13 cellular contexts compared by ENCODE assay signal in genomic region chr9:91411096-91411771, GRCh38. TPM values are rescaled to one million over a fixed set of nuclear protein-coding genes. Genes with fewer than 3 reads are reported as not detected.
A peak's percentile ranks its signal among the peaks of the same experiment; 100 is the strongest.
DNase-seq lines count a peak whose midpoint lies in the region; ATAC-seq and TF ChIP-seq lines count a peak whose summit lies in the region.
"Had no signal": no experiment of that assay in that cellular context is flagged by ENCODE, and none has a peak within 500 bp of the region (broad histone marks: within the 10 kb centered on the region; RNA-seq: fewer than 3 reads in every experiment).

No MANE protein-coding gene starts in this region.

- H2AFZ ChIP-seq in GM23248 = no peak overlapping the region
- H2AFZ ChIP-seq: GM23338 had no signal

- H3K79me2 ChIP-seq in GM23248 (ENCODE audit: insufficient read depth) = peaks cover 96% of the 10 kb centered on the region

- no peaks in the 10 kb centered on the region for H3K9me3 Mint-ChIP-seq in activated T-helper 1 cell treated with anti-CD3 and anti-CD28 coated beads, Interleukin-12 subunit alpha, Interleukin-12 subunit beta, Interleukin-2, Interleukin-4 antibody, amounts not matched to agents 30 ng/mL and 10 ng/mL and 1 ng/mL, durations not matched to agents 14 hours and 24 hours and 36 hours
- H3K9me3 Mint-ChIP-seq: GM23338; naive thymus-derived CD8-positive, alpha-beta T cell had no signal

- WGBS in GM23248 (ENCODE audit: low coverage in 1 of 2, low lambda C conversion rate in 2 of 2, missing lambda C conversion rate in 2 of 2), 2 experiments = 70% methylated on average over 5 of the region's 5 CpGs

- no peak overlapping the region for H3K9ac ChIP-seq in GM23248
- no peak overlapping the region for H3K9ac ChIP-seq in colonic mucosa (ENCODE audit: low read depth in 2 of 2, low read length in 2 of 2)

- H4K20me1 ChIP-seq in GM23248 (ENCODE audit: insufficient read depth) = no peaks in the 10 kb centered on the region; the same call in 1 of the 2 replicates

- peaks cover 61% of the 10 kb centered on the region for H3K4me1 Mint-ChIP-seq in activated T-helper 1 cell treated with anti-CD3 and anti-CD28 coated beads, Interleukin-12 subunit alpha, Interleukin-12 subunit beta, Interleukin-2, Interleukin-4 antibody, amounts not matched to agents 30 ng/mL and 10 ng/mL and 1 ng/mL, durations not matched to agents 14 hours and 24 hours and 36 hours (ENCODE audit: low read depth)
- H3K4me1 Mint-ChIP-seq: GM23338 had no signal

- H3K36me3 ChIP-seq in GM23248 (ENCODE audit: low read depth) (peaks cover 23% of the 10 kb centered on the region), mucosa of descending colon (ENCODE audit: low read depth) (no peaks in the 10 kb centered on the region), colonic mucosa (no peaks in the 10 kb centered on the region)

- H3K4me3 ChIP-seq in GM23248 (no peak overlapping the region), mucosa of descending colon (no peak overlapping the region), colonic mucosa (no peak overlapping the region)
- H3K4me3 ChIP-seq: GM23338 had no signal

- no peak overlapping the region for H3K4me3 Mint-ChIP-seq in activated T-helper 1 cell treated with anti-CD3 and anti-CD28 coated beads, Interleukin-12 subunit alpha, Interleukin-12 subunit beta, Interleukin-2, Interleukin-4 antibody, amounts not matched to agents 30 ng/mL and 10 ng/mL and 1 ng/mL, durations not matched to agents 14 hours and 24 hours and 36 hours
- H3K4me3 Mint-ChIP-seq: GM23338 had no signal

- no peak for TF ChIP-seq CTCF in mucosa of descending colon (IDR thresholded peaks at IDR 0.05)
- no peak for TF ChIP-seq CTCF in GM13977 (IDR thresholded peaks at IDR 0.05; ENCODE audit: extremely low read depth, insufficient read depth, missing control alignments)
- no peak for TF ChIP-seq CTCF in colonic mucosa (IDR thresholded peaks at IDR 0.05)

- intact Hi-C loops in mucosa of descending colon (cut with DNase I, micrococcal nuclease) (no loop called here), colonic mucosa (cut with DNase I) (no loop called here)
- intact Hi-C loops in activated T-helper 1 cell treated with anti-CD3 and anti-CD28 coated beads, Interleukin-12 subunit alpha, Interleukin-12 subunit beta, Interleukin-2, Interleukin-4 antibody, amounts not matched to agents 30 ng/mL and 10 ng/mL and 1 ng/mL, durations not matched to agents 14 hours and 24 hours and 36 hours (cut with micrococcal nuclease) = no loop called here

- in situ Hi-C loops in GM23248 (cut with MboI) = no loop called here
- in situ Hi-C loops in GM13977 (cut with MboI; ENCODE audit: low pct_unique_long_range_greater_than_20kb, low sequenced_read_pairs, unreplicated experiment) = no loop called here

- H3K4me1 ChIP-seq in GM23248 (ENCODE audit: insufficient read depth) (peaks cover 32% of the 10 kb centered on the region), mucosa of descending colon (ENCODE audit: low read depth) (peaks cover 4% of the 10 kb centered on the region), colonic mucosa (no peaks in the 10 kb centered on the region)

- H3F3A ChIP-seq in GM23248 (ENCODE audit: insufficient read depth) = peaks cover 22% of the 10 kb centered on the region

- ATAC-seq in mucosa of descending colon (peak; percentile 12), HG02678 (IDR thresholded peaks at IDR 0.05; ENCODE audit: unreplicated experiment) (no peak)
- ATAC-seq: GM23338; naive thymus-derived CD8-positive, alpha-beta T cell had no signal

- no peaks in the 10 kb centered on the region for H3K9me3 ChIP-seq in GM23248 (ENCODE audit: low read depth)
- no peaks in the 10 kb centered on the region for H3K9me3 ChIP-seq in mucosa of descending colon
- H3K9me3 ChIP-seq in colonic mucosa = no peaks in the 10 kb centered on the region
- H3K9me3 ChIP-seq: Caco-2 had no signal

- H3K4me2 ChIP-seq in GM23248 (ENCODE audit: unreplicated experiment) = peak overlapping the region; percentile 57
- H3K4me2 ChIP-seq: GM23338 had no signal

- no peaks in the 10 kb centered on the region for H3K27me3 ChIP-seq in GM23248 (replicated peaks; ENCODE audit: insufficient read depth)
- H3K27me3 ChIP-seq in colonic mucosa = no peaks in the 10 kb centered on the region

- peaks cover 62% of the 10 kb centered on the region for H3K36me3 Mint-ChIP-seq in activated T-helper 1 cell treated with anti-CD3 and anti-CD28 coated beads, Interleukin-12 subunit alpha, Interleukin-12 subunit beta, Interleukin-2, Interleukin-4 antibody, amounts not matched to agents 30 ng/mL and 10 ng/mL and 1 ng/mL, durations not matched to agents 14 hours and 24 hours and 36 hours (ENCODE audit: low read depth)

- H3K27ac Mint-ChIP-seq in activated T-helper 1 cell treated with anti-CD3 and anti-CD28 coated beads, Interleukin-12 subunit alpha, Interleukin-12 subunit beta, Interleukin-2, Interleukin-4 antibody, amounts not matched to agents 30 ng/mL and 10 ng/mL and 1 ng/mL, durations not matched to agents 14 hours and 24 hours and 36 hours = no peak overlapping the region
- H3K27ac Mint-ChIP-seq: GM23338; naive thymus-derived CD8-positive, alpha-beta T cell had no signal

- no peaks in the 10 kb centered on the region for H3K9me2 ChIP-seq in GM23248 (ENCODE audit: insufficient read depth)

- no peaks in the 10 kb centered on the region for H3K27me3 Mint-ChIP-seq in activated T-helper 1 cell treated with anti-CD3 and anti-CD28 coated beads, Interleukin-12 subunit alpha, Interleukin-12 subunit beta, Interleukin-2, Interleukin-4 antibody, amounts not matched to agents 30 ng/mL and 10 ng/mL and 1 ng/mL, durations not matched to agents 14 hours and 24 hours and 36 hours (ENCODE audit: insufficient read depth)

- DNase-seq in GM23248 (peak; percentile 46), NOMO-1 treated with DMSO at 0.1 percent for 48 hours (lab: John Stamatoyannopoulos, UW; ENCODE audit: unreplicated experiment) (peak; percentile 76), dermis microvascular lymphatic vessel endothelial cell (ENCODE audit: low read depth in 2 of 2) (peak; percentile 46 to 58), mucosa of descending colon (no peak), GM13977 (ENCODE audit: low spot score) (no peak), colonic mucosa (no peak)
- no peak for DNase-seq in activated T-helper 1 cell treated with anti-CD3 and anti-CD28 coated beads, Interleukin-12 subunit alpha, Interleukin-12 subunit beta, Interleukin-2, Interleukin-4 antibody, amounts not matched to agents 30 ng/mL and 10 ng/mL and 1 ng/mL, durations not matched to agents 14 hours and 24 hours and 36 hours (ENCODE audit: low spot score)
- DNase-seq: activated CD4-positive, alpha-beta T cell treated with anti-CD3 and anti-CD28 coated beads, Interleukin-2, amount 50 U/mL, for 48 hours; Caco-2; naive thymus-derived CD8-positive, alpha-beta T cell; NCI-H345 had no signal

- H3K27ac ChIP-seq in GM23248 (0 out of 2 replicates have a peak overlapping the region, but pooled peaks have one; percentile 22), colonic mucosa (no peak overlapping the region)

RNA-seq across cellular contexts. Expression of gene NFIL3, which starts 12.4 kb away (rescaled TPM):
- 10.6 and 11.3 TPM in 2 replicates for total RNA-seq in GM23248 (2014; rRNA removed; shearing (Covaris generic))
- 5.1 and 5.4 TPM in 2 replicates for polyA plus RNA-seq in GM23248 (2016; fragmentation: Nextera tagmentation; extraction: Ambion mirVana)
- 3.0 and 3.9 TPM in 2 replicates for total RNA-seq in dermis microvascular lymphatic vessel endothelial cell
- 10 to 100 TPM; 17.7 to 41.9 (median 20.6) TPM for total RNA-seq in mucosa of descending colon
- 124 TPM in 2 replicates for total RNA-seq in activated T-helper 1 cell treated with anti-CD3 and anti-CD28 coated beads, Interleukin-12 subunit alpha, Interleukin-12 subunit beta, Interleukin-2, Interleukin-4 antibody, amounts not matched to agents 30 ng/mL and 10 ng/mL and 1 ng/mL, durations not matched to agents 14 hours and 24 hours and 36 hours
- 10 to 100 TPM; 13.7 to 32.5 TPM for total RNA-seq in colonic mucosa

RNA-seq across cellular contexts. Expression of gene AUH, which starts 49.5 kb away (rescaled TPM):
- total RNA-seq in GM23248 (2014; rRNA removed; shearing (Covaris generic)) = 8.7 and 18.3 TPM in 2 replicates
- polyA plus RNA-seq in GM23248 (2016; fragmentation: Nextera tagmentation; extraction: Ambion mirVana) = 8.9 and 9.9 TPM in 2 replicates
- total RNA-seq in dermis microvascular lymphatic vessel endothelial cell (8.6 and 9.6 TPM in 2 replicates), mucosa of descending colon (10 to 100 TPM; 18.2 to 37.2 (median 26.6) TPM), colonic mucosa (10 to 100 TPM; 21.5 to 47.6 TPM)
- total RNA-seq in activated T-helper 1 cell treated with anti-CD3 and anti-CD28 coated beads, Interleukin-12 subunit alpha, Interleukin-12 subunit beta, Interleukin-2, Interleukin-4 antibody, amounts not matched to agents 30 ng/mL and 10 ng/mL and 1 ng/mL, durations not matched to agents 14 hours and 24 hours and 36 hours = 50.4 and 53.3 TPM in 2 replicates

Comparison
In these comparisons a context has a peak if more than half of its experiments do, and no peak if none do; other contexts are left out.
1. DNase-seq: peak in GM23248 (single experiment), NOMO-1 treated with DMSO at 0.1 percent for 48 hours (single experiment) and dermis microvascular lymphatic vessel endothelial cell (2 of 2); none in mucosa of descending colon (0 of 3), activated T-helper 1 cell treated with anti-CD3 and anti-CD28 coated beads, Interleukin-12 subunit alpha, Interleukin-12 subunit beta, Interleukin-2, Interleukin-4 antibody, amounts not matched to agents 30 ng/mL and 10 ng/mL and 1 ng/mL, durations not matched to agents 14 hours and 24 hours and 36 hours (single experiment), GM13977 (single experiment) and colonic mucosa (single experiment).